ENCODE assay signal across 13 cellular contexts in the genomic region with DNA sequence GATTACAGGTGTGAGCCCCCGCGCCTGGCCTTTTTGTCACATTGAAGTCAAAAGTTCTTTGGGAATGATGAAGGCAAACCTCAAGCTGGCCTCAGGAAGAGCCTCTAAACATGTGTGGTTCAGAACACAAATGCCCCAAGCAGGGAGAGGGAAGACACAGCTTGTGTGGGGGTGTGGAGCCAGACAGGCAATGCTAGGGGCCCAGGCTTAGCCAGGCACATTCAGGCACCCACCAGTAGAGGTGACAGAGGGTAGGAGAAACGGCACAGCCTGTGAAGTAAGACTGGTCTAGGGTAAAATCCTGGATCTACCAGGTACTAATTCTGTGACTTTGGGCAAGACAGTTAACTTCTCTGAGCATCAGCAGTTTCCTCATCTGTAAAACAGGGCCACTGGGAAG. TPM values are rescaled to one million over a fixed set of nuclear protein-coding genes. Genes with fewer than 3 reads are reported as not detected.
DNase-seq lines count a peak whose midpoint lies in the region; ATAC-seq and TF ChIP-seq lines count a peak whose summit lies in the region.
"Had no signal": no experiment of that assay in that cellular context is flagged by ENCODE, and none has a peak within 500 bp of the region (broad histone marks: within the 10 kb centered on the region; RNA-seq: fewer than 3 reads in every experiment).

No MANE protein-coding gene starts in this region.

- H3K4me3 ChIP-seq in Loucy (ENCODE audit: low read length, poor library complexity, severe bottlenecking) (peak overlapping the region; percentile 50), neutrophil (ENCODE audit: low read depth in 1 of 2, low read length in 1 of 2) (no peak overlapping the region)

- peak; percentile 42 to 43 for DNase-seq in activated T-cell treated with anti-CD3 and anti-CD28 coated beads, Interleukin-2, amount 50 U/mL, for 48 hours
- no peak for DNase-seq in activated T-cell treated with anti-CD3 and anti-CD28 coated beads, Interleukin-2, amount 50 U/mL, for 1 hour
- no peak for DNase-seq in activated naive CD4-positive, alpha-beta T cell treated with anti-CD3 and anti-CD28 coated beads, Interleukin-2, amount 50 U/mL, for 72 hours (ENCODE audit: low spot score in 2 of 2)
- no peak for DNase-seq in NCI-H1694 treated with DMSO at 0.1 percent for 48 hours (lab: John Stamatoyannopoulos, UW)
- no peak for DNase-seq in COR-L47 (lab: John Stamatoyannopoulos, UW)
- DNase-seq: NCI-H187 treated with DMSO at 0.1 percent for 48 hours had no signal

- peak overlapping the region; percentile 94 to 99 for H3K27ac Mint-ChIP-seq in activated naive CD4-positive, alpha-beta T cell treated with anti-CD3 and anti-CD28 coated beads, Interleukin-2, amount 50 U/mL, for 72 hours

- H3K4me2 ChIP-seq in Loucy (ENCODE audit: low read depth, low read length, poor library complexity, severe bottlenecking), result peak overlapping the region; percentile 75

- no peaks in the 10 kb centered on the region for H3K9me2 ChIP-seq in Loucy (replicated peaks; ENCODE audit: low read depth, low read length)

- no peaks in the 10 kb centered on the region for H3K9me3 ChIP-seq in Loucy (ENCODE audit: insufficient read depth, low read depth, low read length)
- H3K9me3 ChIP-seq in neutrophil, result no peaks in the 10 kb centered on the region

- H3K79me2 ChIP-seq in Loucy (ENCODE audit: insufficient read depth, low read length), result no peaks in the 10 kb centered on the region

- H3K27me3 ChIP-seq in Loucy (ENCODE audit: insufficient read depth, low read length, poor library complexity, severe bottlenecking) (no peaks in the 10 kb centered on the region), neutrophil (no peaks in the 10 kb centered on the region)

- H4K20me1 ChIP-seq in Loucy (ENCODE audit: insufficient read depth, low read length, poor library complexity, severe bottlenecking), result no peaks in the 10 kb centered on the region

- H3K27ac ChIP-seq in neutrophil, result peak overlapping the region; percentile 73

- TF ChIP-seq CTCF in Loucy (conservative IDR thresholded peaks at IDR 0.05; ENCODE audit: low read length) (peak; percentile 52), neutrophil (IDR thresholded peaks at IDR 0.05) (peak; percentile 11)

- peaks cover 0 to 6% of the 10 kb centered on the region in 2 donors for H3K36me3 Mint-ChIP-seq in activated naive CD4-positive, alpha-beta T cell treated with anti-CD3 and anti-CD28 coated beads, Interleukin-2, amount 50 U/mL, for 72 hours
- H3K36me3 Mint-ChIP-seq: stimulated activated naive B cell treated with anti-CD40 and anti-IgM and Interleukin-4, amounts not matched to agents 10 μg/mL and 1 μg/mL and 100 μg/mL, for 72 hours had no signal

- H3K36me3 ChIP-seq in Loucy (ENCODE audit: insufficient read depth, low read length), result no peaks in the 10 kb centered on the region
- H3K36me3 ChIP-seq in neutrophil, result no peaks in the 10 kb centered on the region

- peaks cover 18% of the 10 kb centered on the region for H3F3A ChIP-seq in Loucy (ENCODE audit: low read depth)

- peak overlapping the region; percentile 64 for H3K9ac ChIP-seq in Loucy (ENCODE audit: low read depth, low read length, poor library complexity, severe bottlenecking)

- peak in 1 of 2 donors; percentile 6 for ATAC-seq in activated naive CD4-positive, alpha-beta T cell treated with anti-CD3 and anti-CD28 coated beads, Interleukin-2, amount 50 U/mL, for 72 hours
- no peak for ATAC-seq in GM19035 (IDR thresholded peaks at IDR 0.05; ENCODE audit: unreplicated experiment)

- peaks cover 88% of the 10 kb centered on the region for H3K4me1 ChIP-seq in Loucy (ENCODE audit: insufficient read depth, low read length, poor library complexity, severe bottlenecking)
- peaks cover 66 to 72% of the 10 kb centered on the region in 2 experiments for H3K4me1 ChIP-seq in neutrophil (ENCODE audit: control insufficient read depth in 1 of 2, insufficient read depth in 1 of 2, low read depth in 1 of 2, low read length in 1 of 2)

- H3K9me3 Mint-ChIP-seq in activated naive CD4-positive, alpha-beta T cell treated with anti-CD3 and anti-CD28 coated beads, Interleukin-2, amount 50 U/mL, for 72 hours, result peaks cover 0 to 10% of the 10 kb centered on the region in 2 donors

- no peak overlapping the region for H2AFZ ChIP-seq in Loucy (ENCODE audit: low read length)

RNA-seq across cellular contexts. Expression of a gene that starts 3.5 kb away (rescaled TPM):
- total RNA-seq in activated naive CD4-positive, alpha-beta T cell treated with anti-CD3 and anti-CD28 coated beads, Interleukin-2, amount 50 U/mL, for 72 hours, result 1 to 10 TPM in 1 of 2 donors, under 1 TPM in 1; 0.66 to 4.0 TPM
- total RNA-seq: astrocyte, fibroblast of villous mesenchyme, pulmonary artery endothelial cell had no signal

Comparison
In these comparisons a context has a peak if more than half of its experiments do, and no peak if none do; other contexts are left out.
1. DNase-seq: peak in activated T-cell treated with anti-CD3 and anti-CD28 coated beads, Interleukin-2, amount 50 U/mL, for 48 hours (2 of 2); none in activated T-cell treated with anti-CD3 and anti-CD28 coated beads, Interleukin-2, amount 50 U/mL, for 1 hour (single experiment), activated naive CD4-positive, alpha-beta T cell treated with anti-CD3 and anti-CD28 coated beads, Interleukin-2, amount 50 U/mL, for 72 hours (0 of 2), NCI-H1694 treated with DMSO at 0.1 percent for 48 hours (single experiment) and COR-L47 (single experiment).